13 cellular contexts compared by ENCODE assay signal in genomic region chr22:23431337-23432072, GRCh38.
DNase-seq lines count a peak whose midpoint lies in the region; ATAC-seq, FAIRE-seq and TF ChIP-seq lines count a peak whose summit lies in the region.
"Had no signal": no experiment of that assay in that cellular context is flagged by ENCODE, and none has a peak within 500 bp of the region (broad histone marks: within the 10 kb centered on the region; RNA-seq: fewer than 3 reads in every experiment).

No MANE protein-coding gene starts in this region.

- BruUV-seq in K562 (replicated peaks; lab: Mats Ljungman, UMichigan), result no TSS peak

- H3K4me3 Mint-ChIP-seq in type B pancreatic cell, result peak overlapping the region; percentile 34
- H3K4me3 Mint-ChIP-seq: H9 had no signal

- CTCF ChIA-PET in K562 (lab: Yijun Ruan, JAX; ENCODE audit: low intra/inter-chr PET ratio), result no interaction called here

- peak overlapping the region; percentile 50 for H3K4me2 ChIP-seq in K562 (ENCODE audit: insufficient read depth, low read length)

- peak overlapping the region; percentile 66 for H3K27ac Mint-ChIP-seq in type B pancreatic cell

- no peak overlapping the region for H3K4me3 ChIP-seq in K562
- H3K4me3 ChIP-seq: esophagus squamous epithelium, upper lobe of right lung had no signal

- no peaks in the 10 kb centered on the region for H4K20me1 ChIP-seq in K562 (replicated peaks; ENCODE audit: control insufficient read depth, insufficient read depth, low read length)

- peak; percentile 41 for ATAC-seq in Right ventricle myocardium inferior
- ATAC-seq in K562, result peak; percentile 86
- ATAC-seq in left lobe of liver, result peak; percentile 79
- ATAC-seq: upper lobe of right lung had no signal

- POLR2A ChIA-PET in K562 (lab: Yijun Ruan, JAX), result no interaction called here

- in situ Hi-C loops in K562 (cut with MboI), result no loop called here

- intact Hi-C loops in Right ventricle myocardium inferior (cut with DNase I), result no loop called here
- intact Hi-C loops in cardiac septum (cut with DNase I), result no loop called here
- intact Hi-C loops in K562 (cut with micrococcal nuclease), result no loop called here

- no peak for TF ChIP-seq EP300 in K562 (IDR thresholded peaks at IDR 0.05; ENCODE audit: low read length)

- no peaks in the 10 kb centered on the region; the same call in 1 of the 2 replicates for H3K9me3 ChIP-seq in K562 (replicated peaks; ENCODE audit: control insufficient read depth, insufficient read depth, low read depth, low read length)
- H3K9me3 ChIP-seq: upper lobe of right lung had no signal

- no peak for TF ChIP-seq RAD21 in K562 (CRISPR knock-in tag; conservative IDR thresholded peaks at IDR 0.05 in 1 of 2, IDR thresholded peaks at IDR 0.05 in 1 of 2)

- peak overlapping the region; percentile 71 for H2AFZ ChIP-seq in K562 (ENCODE audit: low read depth, low read length)

- H3K9me1 ChIP-seq in K562 (ENCODE audit: control insufficient read depth, insufficient read depth, low read length), result no peaks in the 10 kb centered on the region

- peaks cover 12% of the 10 kb centered on the region for H3K36me3 Mint-ChIP-seq in type B pancreatic cell

- no peaks in the 10 kb centered on the region for H3K27me3 ChIP-seq in K562 (ENCODE audit: control insufficient read depth in 2 of 2, insufficient read depth in 2 of 2, low read length in 2 of 2)
- H3K27me3 ChIP-seq: upper lobe of right lung had no signal

- H3K9ac ChIP-seq in K562 (ENCODE audit: insufficient read depth in 1 of 2, low read depth in 2 of 2, low read length in 2 of 2), result peak overlapping the region in 1 of 2 experiments; percentile 59; a peak in 1 of 4 replicates

- TF ChIP-seq CTCF in K562 (IDR thresholded peaks at IDR 0.05 in 2 of 3, conservative IDR thresholded peaks at IDR 0.05 in 1 of 3; ENCODE audit: insufficient read depth in 2 of 3, low read depth in 1 of 3, low read length in 3 of 3), result no peak
- no peak for TF ChIP-seq CTCF in type B pancreatic cell (conservative IDR thresholded peaks at IDR 0.05)

- H3K36me3 ChIP-seq in K562 (ENCODE audit: control insufficient read depth, insufficient read depth, low read length), result no peaks in the 10 kb centered on the region
- H3K36me3 ChIP-seq: esophagus squamous epithelium, upper lobe of right lung had no signal

- 12% methylated on average over 16 of the region's 20 CpGs for WGBS in K562 (ENCODE audit: insufficient coverage, low coverage, missing lambda C conversion rate)

- H3K27me3 Mint-ChIP-seq in type B pancreatic cell, result no peaks in the 10 kb centered on the region

- no peaks in the 10 kb centered on the region for H3K9me3 Mint-ChIP-seq in type B pancreatic cell

- no peak for DNase-seq in Right ventricle myocardium inferior (ENCODE audit: missing footprints)
- DNase-seq in cardiac septum (ENCODE audit: low spot score), result no peak
- DNase-seq in K562 (ENCODE audit: extremely low read depth in 1 of 4, low spot score in 3 of 4), result peak; percentile 40 to 67 (median 52)
- peak; percentile 69 for DNase-seq in left lobe of liver (ENCODE audit: low spot score)
- DNase-seq in type B pancreatic cell (ENCODE audit: extremely low spot score, unreplicated experiment), result no peak
- DNase-seq in activated CD4-positive, alpha-beta T cell treated with anti-CD3 and anti-CD28 coated beads for 48 hours, result no peak
- DNase-seq in activated CD4-positive, alpha-beta T cell treated with anti-CD3 and anti-CD28 coated beads, Interleukin-2, amount 50 U/mL, for 4 hours, result no peak
- DNase-seq in amniotic stem cell (lab: John Stamatoyannopoulos, UW), result no peak
- DNase-seq: esophagus squamous epithelium, H9, naive B cell, NCI-H1694, upper lobe of right lung had no signal

- no peak for TF ChIP-seq POLR2A in K562 (conservative IDR thresholded peaks at IDR 0.05)

- peak overlapping the region; percentile 8; the same call in 1 of the 3 replicates for H3K27ac ChIP-seq in K562 (ENCODE audit: extremely low read depth, low read depth, low read length)
- H3K27ac ChIP-seq: esophagus squamous epithelium, upper lobe of right lung had no signal

- H3K4me1 Mint-ChIP-seq in type B pancreatic cell (ENCODE audit: unreplicated experiment), result peaks cover 25% of the 10 kb centered on the region

- peak; percentile 78 for FAIRE-seq in K562 (lab: Jason Lieb, UNC)

- H3K4me1 ChIP-seq in K562 (replicated peaks in 1 of 2; ENCODE audit: control insufficient read depth in 2 of 2, insufficient read depth in 2 of 2, low read length in 2 of 2), result peaks cover 10 to 25% of the 10 kb centered on the region in 2 experiments; a peak in 3 of 5 replicates

- H3K79me2 ChIP-seq in K562 (ENCODE audit: control insufficient read depth, insufficient read depth, low read length), result no peaks in the 10 kb centered on the region

TF ChIP-seq in K562, 482 proteins besides CTCF, POLR2A, EP300 and RAD21 (continues in another document):
- TF ChIP-seq, protein P1, sequence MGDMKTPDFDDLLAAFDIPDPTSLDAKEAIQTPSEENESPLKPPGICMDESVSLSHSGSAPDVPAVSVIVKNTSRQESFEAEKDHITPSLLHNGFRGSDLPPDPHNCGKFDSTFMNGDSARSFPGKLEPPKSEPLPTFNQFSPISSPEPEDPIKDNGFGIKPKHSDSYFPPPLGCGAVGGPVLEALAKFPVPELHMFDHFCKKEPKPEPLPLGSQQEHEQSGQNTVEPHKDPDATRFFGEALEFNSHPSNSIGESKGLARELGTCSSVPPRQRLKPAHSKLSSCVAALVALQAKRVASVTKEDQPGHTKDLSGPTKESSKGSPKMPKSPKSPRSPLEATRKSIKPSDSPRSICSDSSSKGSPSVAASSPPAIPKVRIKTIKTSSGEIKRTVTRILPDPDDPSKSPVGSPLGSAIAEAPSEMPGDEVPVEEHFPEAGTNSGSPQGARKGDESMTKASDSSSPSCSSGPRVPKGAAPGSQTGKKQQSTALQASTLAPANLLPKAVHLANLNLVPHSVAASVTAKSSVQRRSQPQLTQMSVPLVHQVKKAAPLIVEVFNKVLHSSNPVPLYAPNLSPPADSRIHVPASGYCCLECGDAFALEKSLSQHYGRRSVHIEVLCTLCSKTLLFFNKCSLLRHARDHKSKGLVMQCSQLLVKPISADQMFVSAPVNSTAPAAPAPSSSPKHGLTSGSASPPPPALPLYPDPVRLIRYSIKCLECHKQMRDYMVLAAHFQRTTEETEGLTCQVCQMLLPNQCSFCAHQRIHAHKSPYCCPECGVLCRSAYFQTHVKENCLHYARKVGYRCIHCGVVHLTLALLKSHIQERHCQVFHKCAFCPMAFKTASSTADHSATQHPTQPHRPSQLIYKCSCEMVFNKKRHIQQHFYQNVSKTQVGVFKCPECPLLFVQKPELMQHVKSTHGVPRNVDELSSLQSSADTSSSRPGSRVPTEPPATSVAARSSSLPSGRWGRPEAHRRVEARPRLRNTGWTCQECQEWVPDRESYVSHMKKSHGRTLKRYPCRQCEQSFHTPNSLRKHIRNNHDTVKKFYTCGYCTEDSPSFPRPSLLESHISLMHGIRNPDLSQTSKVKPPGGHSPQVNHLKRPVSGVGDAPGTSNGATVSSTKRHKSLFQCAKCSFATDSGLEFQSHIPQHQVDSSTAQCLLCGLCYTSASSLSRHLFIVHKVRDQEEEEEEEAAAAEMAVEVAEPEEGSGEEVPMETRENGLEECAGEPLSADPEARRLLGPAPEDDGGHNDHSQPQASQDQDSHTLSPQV (IDR thresholded peaks at IDR 0.05), result 0 out of 2 replicates have a peak, but pooled peaks have one; percentile 36
- TF ChIP-seq ATF1 (CRISPR knock-in tag; IDR thresholded peaks at IDR 0.05) (no peak), ATF1 (tag; IDR thresholded peaks at IDR 0.05) (0 out of 2 replicates have a peak, but pooled peaks have one; percentile 18), HDAC2 (IDR thresholded peaks at IDR 0.05) (no peak), CBX5 (IDR thresholded peaks at IDR 0.05; ENCODE audit: borderline replicate concordance, low read depth) (no peak), MAFK (IDR thresholded peaks at IDR 0.05; ENCODE audit: low read length) (0 out of 2 replicates have a peak, but pooled peaks have one; percentile 2), U2AF2 (optimal IDR thresholded peaks at IDR 0.05; ENCODE audit: low read depth, low read length) (no peak), NFE2 (IDR thresholded peaks at IDR 0.05; ENCODE audit: low read depth) (0 out of 2 replicates have a peak, but pooled peaks have one; percentile 22), XRCC5 (IDR thresholded peaks at IDR 0.05; ENCODE audit: low read depth, low read length) (no peak), BHLHE40 (IDR thresholded peaks at IDR 0.05; ENCODE audit: low read length) (peak; percentile 71), FOXK2 (conservative IDR thresholded peaks at IDR 0.05 in 1 of 2, IDR thresholded peaks at IDR 0.05 in 1 of 2; ENCODE audit: low read depth in 2 of 2) (0 out of 4 replicates have a peak, but pooled peaks of 1 of the 2 experiments have one; percentile 15)
- TF ChIP-seq, protein P2, sequence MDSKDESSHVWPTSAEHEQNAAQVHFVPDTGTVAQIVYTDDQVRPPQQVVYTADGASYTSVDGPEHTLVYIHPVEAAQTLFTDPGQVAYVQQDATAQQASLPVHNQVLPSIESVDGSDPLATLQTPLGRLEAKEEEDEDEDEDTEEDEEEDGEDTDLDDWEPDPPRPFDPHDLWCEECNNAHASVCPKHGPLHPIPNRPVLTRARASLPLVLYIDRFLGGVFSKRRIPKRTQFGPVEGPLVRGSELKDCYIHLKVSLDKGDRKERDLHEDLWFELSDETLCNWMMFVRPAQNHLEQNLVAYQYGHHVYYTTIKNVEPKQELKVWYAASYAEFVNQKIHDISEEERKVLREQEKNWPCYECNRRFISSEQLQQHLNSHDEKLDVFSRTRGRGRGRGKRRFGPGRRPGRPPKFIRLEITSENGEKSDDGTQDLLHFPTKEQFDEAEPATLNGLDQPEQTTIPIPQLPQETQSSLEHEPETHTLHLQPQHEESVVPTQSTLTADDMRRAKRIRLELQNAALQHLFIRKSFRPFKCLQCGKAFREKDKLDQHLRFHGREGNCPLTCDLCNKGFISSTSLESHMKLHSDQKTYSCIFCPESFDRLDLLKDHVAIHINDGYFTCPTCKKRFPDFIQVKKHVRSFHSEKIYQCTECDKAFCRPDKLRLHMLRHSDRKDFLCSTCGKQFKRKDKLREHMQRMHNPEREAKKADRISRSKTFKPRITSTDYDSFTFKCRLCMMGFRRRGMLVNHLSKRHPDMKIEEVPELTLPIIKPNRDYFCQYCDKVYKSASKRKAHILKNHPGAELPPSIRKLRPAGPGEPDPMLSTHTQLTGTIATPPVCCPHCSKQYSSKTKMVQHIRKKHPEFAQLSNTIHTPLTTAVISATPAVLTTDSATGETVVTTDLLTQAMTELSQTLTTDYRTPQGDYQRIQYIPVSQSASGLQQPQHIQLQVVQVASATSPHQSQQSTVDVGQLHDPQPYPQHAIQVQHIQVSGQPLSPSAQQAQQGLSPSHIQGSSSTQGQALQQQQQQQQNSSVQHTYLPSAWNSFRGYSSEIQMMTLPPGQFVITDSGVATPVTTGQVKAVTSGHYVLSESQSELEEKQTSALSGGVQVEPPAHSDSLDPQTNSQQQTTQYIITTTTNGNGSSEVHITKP (IDR thresholded peaks at IDR 0.05; ENCODE audit: partially characterized antibody), result peak; percentile 93

Comparison
In these comparisons a context has a peak if more than half of its experiments do, and no peak if none do; other contexts are left out.
1. DNase-seq: peak in K562 (4 of 4) and left lobe of liver (single experiment); none in Right ventricle myocardium inferior (single experiment), cardiac septum (single experiment), type B pancreatic cell (single experiment), activated CD4-positive, alpha-beta T cell treated with anti-CD3 and anti-CD28 coated beads for 48 hours (single experiment), activated CD4-positive, alpha-beta T cell treated with anti-CD3 and anti-CD28 coated beads, Interleukin-2, amount 50 U/mL, for 4 hours (0 of 2) and amniotic stem cell (single experiment).
2. Peak in every context shown above with its lines, with median percentiles within 50 percentile points of each other: ATAC-seq.